Comparison of ENCODE assay signal across 8 cellular contexts in genomic region chr3:179526989-179527391, GRCh38. TPM values are rescaled to one million over a fixed set of nuclear protein-coding genes. Genes with fewer than 3 reads are reported as not detected.
DNase-seq lines count a peak whose midpoint lies in the region; ATAC-seq and TF ChIP-seq lines count a peak whose summit lies in the region.

No MANE protein-coding gene starts in this region.

- TF ChIP-seq CTCF in fibroblast of mammary gland (conservative IDR thresholded peaks at IDR 0.05; ENCODE audit: control insufficient read depth, insufficient read depth, low read depth, low read length) (no peak), neural cell (IDR thresholded peaks at IDR 0.05; ENCODE audit: poor library complexity, severe bottlenecking) (no peak), Caco-2 (IDR thresholded peaks at IDR 0.05; ENCODE audit: insufficient read depth in 1 of 2, low read depth in 1 of 2, low read length in 1 of 2, severe bottlenecking in 1 of 2, unreplicated experiment in 1 of 2) (no peak)
- no peak for TF ChIP-seq CTCF in CD8-positive, alpha-beta T cell (IDR thresholded peaks at IDR 0.05)

- H3K36me3 Mint-ChIP-seq in CD8-positive, alpha-beta memory T cell: no peaks in the 10 kb centered on the region
- H3K36me3 Mint-ChIP-seq in Caco-2 (ENCODE audit: insufficient read depth, unreplicated experiment): no peaks in the 10 kb centered on the region
- no peaks in the 10 kb centered on the region for H3K36me3 Mint-ChIP-seq in CD8-positive, alpha-beta T cell

- DNase-seq in EL (peak; percentile 67), NCI-H82 (lab: John Stamatoyannopoulos, UW) (peak; percentile 72), fibroblast of mammary gland (ENCODE audit: low read depth) (peak; percentile 66), Caco-2 (no peak)
- DNase-seq in CD8-positive, alpha-beta memory T cell: no peak
- DNase-seq in CD8-positive, alpha-beta T cell: no peak

- CTCF ChIA-PET in CD8-positive, alpha-beta memory T cell (lab: Charles Lee): no interaction called here
- CTCF ChIA-PET in Caco-2 (lab: Charles Lee): no interaction called here
- CTCF ChIA-PET in CD8-positive, alpha-beta T cell (lab: Charles Lee): no interaction called here

- H3K9ac ChIP-seq in neural cell (ENCODE audit: low read length): peak overlapping the region; percentile 31

- no peak overlapping the region for H3K27ac Mint-ChIP-seq in CD8-positive, alpha-beta memory T cell
- no peak overlapping the region for H3K27ac Mint-ChIP-seq in Caco-2 (ENCODE audit: unreplicated experiment)
- H3K27ac Mint-ChIP-seq in CD8-positive, alpha-beta T cell: no peak overlapping the region

- H3K36me3 ChIP-seq in neural cell (ENCODE audit: insufficient read depth, low read length) (no peaks in the 10 kb centered on the region), Caco-2 (ENCODE audit: control insufficient read depth, insufficient read depth, low read length) (no peaks in the 10 kb centered on the region)
- H3K36me3 ChIP-seq in CD8-positive, alpha-beta memory T cell (ENCODE audit: insufficient read depth, low read length): no peaks in the 10 kb centered on the region
- H3K36me3 ChIP-seq in CD8-positive, alpha-beta T cell (ENCODE audit: insufficient read depth, low read length): no peaks in the 10 kb centered on the region

- H3K27ac ChIP-seq in neural cell (ENCODE audit: low read length): peak overlapping the region; percentile 35
- H3K27ac ChIP-seq in CD8-positive, alpha-beta memory T cell (ENCODE audit: low read depth, low read length): no peak overlapping the region
- no peak overlapping the region for H3K27ac ChIP-seq in CD8-positive, alpha-beta T cell (ENCODE audit: low read depth, low read length)

- no peak overlapping the region for H3K4me3 Mint-ChIP-seq in CD8-positive, alpha-beta memory T cell
- H3K4me3 Mint-ChIP-seq in Caco-2 (ENCODE audit: unreplicated experiment): no peak overlapping the region
- no peak overlapping the region for H3K4me3 Mint-ChIP-seq in CD8-positive, alpha-beta T cell

- no peaks in the 10 kb centered on the region for H3K9me2 ChIP-seq in neural cell (ENCODE audit: insufficient read depth, low read length)

- no peaks in the 10 kb centered on the region for H3K4me1 Mint-ChIP-seq in CD8-positive, alpha-beta memory T cell
- H3K4me1 Mint-ChIP-seq in Caco-2 (ENCODE audit: low read depth, unreplicated experiment): no peaks in the 10 kb centered on the region
- no peaks in the 10 kb centered on the region for H3K4me1 Mint-ChIP-seq in CD8-positive, alpha-beta T cell (ENCODE audit: low read depth)

- H3K9me3 ChIP-seq in neural cell (ENCODE audit: low read length): no peaks in the 10 kb centered on the region
- H3K9me3 ChIP-seq in CD8-positive, alpha-beta memory T cell (ENCODE audit: low read length): no peaks in the 10 kb centered on the region
- H3K9me3 ChIP-seq in Caco-2: no peaks in the 10 kb centered on the region
- no peaks in the 10 kb centered on the region for H3K9me3 ChIP-seq in CD8-positive, alpha-beta T cell (ENCODE audit: low read length)

- BruUV-seq in Caco-2 (replicated peaks; lab: Mats Ljungman, UMichigan): no TSS peak

- H3K79me2 ChIP-seq in neural cell (replicated peaks; ENCODE audit: insufficient read depth, low read length): no peaks in the 10 kb centered on the region

- POLR2A ChIA-PET in CD8-positive, alpha-beta memory T cell (lab: Charles Lee): no interaction called here
- POLR2A ChIA-PET in Caco-2 (lab: Charles Lee): no interaction called here
- POLR2A ChIA-PET in CD8-positive, alpha-beta T cell (lab: Charles Lee): no interaction called here

- no peaks in the 10 kb centered on the region for H3K4me1 ChIP-seq in CD8-positive, alpha-beta memory T cell (ENCODE audit: insufficient read depth, low read length)
- no peaks in the 10 kb centered on the region for H3K4me1 ChIP-seq in Caco-2
- no peaks in the 10 kb centered on the region for H3K4me1 ChIP-seq in CD8-positive, alpha-beta T cell (ENCODE audit: insufficient read depth, low read length)

- no peaks in the 10 kb centered on the region for H4K20me1 ChIP-seq in neural cell (ENCODE audit: insufficient read depth)

- TF ChIP-seq RAD21 in neural cell (conservative IDR thresholded peaks at IDR 0.05): peak; percentile 28

- H3K4me3 ChIP-seq in fibroblast of mammary gland (ENCODE audit: control insufficient read depth, low read depth, low read length) (no peak overlapping the region), neural cell (ENCODE audit: low read length) (peak overlapping the region; percentile 45), Caco-2 (ENCODE audit: low read depth, low read length) (no peak overlapping the region)
- no peak overlapping the region for H3K4me3 ChIP-seq in CD8-positive, alpha-beta memory T cell (ENCODE audit: low read length)
- H3K4me3 ChIP-seq in CD8-positive, alpha-beta T cell (ENCODE audit: low read depth, low read length): no peak overlapping the region

- H3K4me2 ChIP-seq in neural cell (ENCODE audit: low read length): peak overlapping the region; percentile 54

- H3F3A ChIP-seq in neural cell (ENCODE audit: insufficient read depth, low read length, poor library complexity, severe bottlenecking): no peaks in the 10 kb centered on the region

- ATAC-seq in CD8-positive, alpha-beta T cell: no peak
- ATAC-seq in GM18511 (IDR thresholded peaks at IDR 0.05; ENCODE audit: unreplicated experiment): no peak

- no peak for TF ChIP-seq EP300 in neural cell (conservative IDR thresholded peaks at IDR 0.05; ENCODE audit: poor library complexity, severe bottlenecking)

- intact Hi-C loops in Caco-2 (cut with micrococcal nuclease; ENCODE audit: unreplicated experiment): no loop called here
- intact Hi-C loops in CD8-positive, alpha-beta T cell (cut with DNase I, micrococcal nuclease): no loop called here

- no peaks in the 10 kb centered on the region for H3K9me3 Mint-ChIP-seq in CD8-positive, alpha-beta memory T cell
- no peaks in the 10 kb centered on the region for H3K9me3 Mint-ChIP-seq in Caco-2 (ENCODE audit: unreplicated experiment)
- H3K9me3 Mint-ChIP-seq in CD8-positive, alpha-beta T cell: no peaks in the 10 kb centered on the region

- H2AFZ ChIP-seq in neural cell (ENCODE audit: low read depth, low read length): no peak overlapping the region

- H3K27me3 Mint-ChIP-seq in CD8-positive, alpha-beta memory T cell: peaks cover 1 to 27% of the 10 kb centered on the region in 2 donors
- peaks cover 3% of the 10 kb centered on the region for H3K27me3 Mint-ChIP-seq in Caco-2 (ENCODE audit: insufficient read depth, unreplicated experiment)
- H3K27me3 Mint-ChIP-seq in CD8-positive, alpha-beta T cell (ENCODE audit: low read depth): peaks cover 3% of the 10 kb centered on the region

- H3K27me3 ChIP-seq in neural cell (ENCODE audit: insufficient read depth, low read depth, low read length) (no peaks in the 10 kb centered on the region), Caco-2 (replicated peaks; ENCODE audit: control insufficient read depth, insufficient read depth, low read length) (no peaks in the 10 kb centered on the region)
- no peaks in the 10 kb centered on the region for H3K27me3 ChIP-seq in CD8-positive, alpha-beta memory T cell (ENCODE audit: insufficient read depth, low read length, poor library complexity, severe bottlenecking)
- no peaks in the 10 kb centered on the region for H3K27me3 ChIP-seq in CD8-positive, alpha-beta T cell (ENCODE audit: insufficient read depth, low read length)

TF ChIP-seq in neural cell, 6 proteins besides CTCF, POLR2A, EP300 and RAD21:
- TF ChIP-seq SMC3 (conservative IDR thresholded peaks at IDR 0.05; ENCODE audit: poor library complexity): no peak
- no peak for TF ChIP-seq TAF1 (IDR thresholded peaks at IDR 0.05; ENCODE audit: low read depth)
- peak; percentile 60 for TF ChIP-seq POLR2AphosphoS5 (IDR thresholded peaks at IDR 0.05)
- peak; percentile 58 for TF ChIP-seq REST (IDR thresholded peaks at IDR 0.05; ENCODE audit: borderline replicate concordance)

RNA-seq across cellular contexts. Expression of gene ACTL6A, which starts 35.7 kb away (rescaled TPM):
- polyA plus RNA-seq in neural cell: 120 and 137 TPM in 2 replicates
- 38.2 and 50.1 TPM in 2 replicates for polyA minus RNA-seq in neural cell
- total RNA-seq in CD8-positive, alpha-beta memory T cell: 100 to 1,000 TPM in 1 of 2 experiments, 10 to 100 TPM in 1; 96.9 to 107 TPM
- polyA plus RNA-seq in CD8-positive, alpha-beta memory T cell: 46.8 TPM
- total RNA-seq in Caco-2 (2022): 75.0 and 89.2 TPM in 2 replicates
- 10 to 100 TPM; 18.2 to 18.7 TPM for total RNA-seq in CD8-positive, alpha-beta T cell

Comparison
In these comparisons a context has a peak if more than half of its experiments do, and no peak if none do; other contexts are left out.
1. DNase-seq: peak in EL (single experiment), NCI-H82 (single experiment) and fibroblast of mammary gland (single experiment); none in CD8-positive, alpha-beta memory T cell (0 of 5), Caco-2 (0 of 2) and CD8-positive, alpha-beta T cell (0 of 7).